In genomic region chr19:18278521-18279265, GRCh38 we compare ENCODE assay signal across 6 cellular contexts. TPM values are rescaled to one million over a fixed set of nuclear protein-coding genes. Genes with fewer than 3 reads are reported as not detected.
DNase-seq lines count a peak whose midpoint lies in the region; ATAC-seq, FAIRE-seq and TF ChIP-seq lines count a peak whose summit lies in the region.

No MANE protein-coding gene starts in this region.

- POLR2A ChIA-PET in K562 (lab: Yijun Ruan, JAX) = interaction anchor here (0.5 to 8.5 kb wide), 52 partner anchors 10 to 413 kb away, joined by 3 to 122 read pairs (median 5); partner anchors contain the start of genes GDF15, LSM4, MPV17L2 and PGPEP1

- peak overlapping the region; percentile 99 to 100 for H3K9ac ChIP-seq in K562 (ENCODE audit: insufficient read depth in 1 of 2, low read depth in 2 of 2, low read length in 2 of 2)

- DNase-seq in MV-4-11 (lab: John Stamatoyannopoulos, UW) = peak; percentile 52
- DNase-seq in K562 (ENCODE audit: extremely low read depth in 1 of 4, low spot score in 3 of 4) = peak in 2 of 4 experiments; percentile 29 to 49
- peak; percentile 64 for DNase-seq in natural killer cell
- no peak for DNase-seq in NCI-H1105 (lab: John Stamatoyannopoulos, UW)
- DNase-seq in AML-193 (lab: John Stamatoyannopoulos, UW) = no peak

- FAIRE-seq in K562 (lab: Jason Lieb, UNC) = no peak

- BruUV-seq in K562 (replicated peaks; lab: Mats Ljungman, UMichigan) = no TSS peak

- H3K9me3 Mint-ChIP-seq in natural killer cell = no peaks in the 10 kb centered on the region

- peak overlapping the region; percentile 99 for H3K4me3 Mint-ChIP-seq in natural killer cell

- peaks cover 27 to 69% of the 10 kb centered on the region in 2 experiments for H3K4me1 ChIP-seq in K562 (replicated peaks in 1 of 2; ENCODE audit: control insufficient read depth in 2 of 2, insufficient read depth in 2 of 2, low read length in 2 of 2)

- no peaks in the 10 kb centered on the region for H3K27me3 ChIP-seq in K562 (ENCODE audit: control insufficient read depth in 2 of 2, insufficient read depth in 2 of 2, low read length in 2 of 2)

- H4K20me1 ChIP-seq in K562 (replicated peaks; ENCODE audit: control insufficient read depth, insufficient read depth, low read length) = peaks cover 26% of the 10 kb centered on the region

- peaks cover 0 to 6% of the 10 kb centered on the region in 2 donors for H3K27me3 Mint-ChIP-seq in natural killer cell (ENCODE audit: low read depth in 2 of 2)

- intact Hi-C loops in K562 (cut with micrococcal nuclease) = loop anchor here (1.0 kb wide), 1 partner anchor 45 kb away; the partner anchor contains the start of gene LSM4
- intact Hi-C loops in natural killer cell (cut with micrococcal nuclease) = loop anchor here (1.0 to 5.0 kb wide), 5 partner anchors 26 to 139 kb away; partner anchors contain the start of genes LSM4, MPV17L2 and SSBP4

- peaks cover 24 to 48% of the 10 kb centered on the region in 2 donors for H3K4me1 Mint-ChIP-seq in natural killer cell

- H3K9me3 ChIP-seq in K562 (replicated peaks; ENCODE audit: control insufficient read depth, insufficient read depth, low read depth, low read length) = no peaks in the 10 kb centered on the region

- CTCF ChIA-PET in K562 (lab: Yijun Ruan, JAX; ENCODE audit: low intra/inter-chr PET ratio) = interaction anchor here (0.6 to 2.2 kb wide), 4 partner anchors 25 to 79 kb away, joined by 3 to 11 read pairs (median 5); no protein-coding TSS in a partner anchor

- no peak for ATAC-seq in K562
- no peak for ATAC-seq in natural killer cell
- ATAC-seq in GM21786 (IDR thresholded peaks at IDR 0.05; ENCODE audit: unreplicated experiment) = no peak

- H3K27ac Mint-ChIP-seq in natural killer cell = peak overlapping the region; percentile 97 to 99

- peak overlapping the region; percentile 99 for H3K27ac ChIP-seq in K562 (ENCODE audit: extremely low read depth, low read depth, low read length)

- WGBS in K562 (ENCODE audit: insufficient coverage, low coverage, missing lambda C conversion rate) = 42% methylated on average over 10 of the region's 10 CpGs

- peak; percentile 32 for TF ChIP-seq POLR2A in K562 (conservative IDR thresholded peaks at IDR 0.05)

- H2AFZ ChIP-seq in K562 (ENCODE audit: low read depth, low read length) = no peak overlapping the region

- TF ChIP-seq RAD21 in K562 (CRISPR knock-in tag; conservative IDR thresholded peaks at IDR 0.05 in 1 of 2, IDR thresholded peaks at IDR 0.05 in 1 of 2) = peak in 1 of 2 experiments; percentile 36; a peak in 2 of 4 replicates

- H3K4me2 ChIP-seq in K562 (ENCODE audit: insufficient read depth, low read length) = peak overlapping the region; percentile 99

- peaks cover 47% of the 10 kb centered on the region for H3K79me2 ChIP-seq in K562 (ENCODE audit: control insufficient read depth, insufficient read depth, low read length)

- peak overlapping the region; percentile 100 for H3K4me3 ChIP-seq in K562

- TF ChIP-seq CTCF in K562 (IDR thresholded peaks at IDR 0.05 in 2 of 3, conservative IDR thresholded peaks at IDR 0.05 in 1 of 3; ENCODE audit: insufficient read depth in 2 of 3, low read depth in 1 of 3, low read length in 3 of 3) (peak; percentile 41 to 57 (median 53)), natural killer cell (IDR thresholded peaks at IDR 0.05) (peak; percentile 24)

- in situ Hi-C loops in K562 (cut with MboI) = loop anchor here (5.0 kb wide), 1 partner anchor 44 kb away; the partner anchor contains the start of gene LSM4

- peaks cover 15% of the 10 kb centered on the region for H3K9me1 ChIP-seq in K562 (ENCODE audit: control insufficient read depth, insufficient read depth, low read length)

- H3K36me3 ChIP-seq in K562 (ENCODE audit: control insufficient read depth, insufficient read depth, low read length) = peaks cover 21% of the 10 kb centered on the region

- peaks cover 12% of the 10 kb centered on the region for H3K36me3 Mint-ChIP-seq in natural killer cell

- TF ChIP-seq EP300 in K562 (IDR thresholded peaks at IDR 0.05; ENCODE audit: low read length) = no peak

RNA-seq across cellular contexts. Expression of gene JUND, which starts 2.7 kb away (rescaled TPM):
- 31.7 and 143 TPM in 2 replicates for total RNA-seq in K562 (2011; cell fraction: chromatin; rRNA removed; ENCODE audit: low replicate concordance)
- 201 and 240 TPM in 2 replicates for total RNA-seq in K562 (2011; cell fraction: nucleolus; rRNA removed)
- total RNA-seq in K562 (2011; cell fraction: nucleoplasm; rRNA removed) = 97.7 and 104 TPM in 2 replicates
- total RNA-seq in K562 (2014; rRNA removed) (279 and 297 TPM in 2 replicates), K562 (2014; rRNA removed; fragmentation: Illumina TruSeq; extraction: Trizol) (17.4 and 22.6 TPM in 2 replicates), K562 (2015; rRNA removed; fragmentation: Illumina TruSeq; extraction: Trizol) (33.1 and 33.7 TPM in 2 replicates), K562 (2021) (245 and 286 TPM in 2 replicates), natural killer cell (1,000 to 10,000 TPM; 1,182 to 2,122 (median 1,520) TPM)
- polyA plus RNA-seq in K562 (2011; rRNA removed) (74.2 and 83.0 TPM in 2 replicates), K562 (2014; fragmentation: Illumina TruSeq; extraction: Trizol) (42.3 and 63.5 TPM in 2 replicates), K562 (2014; fragmentation: Nextera tagmentation; extraction: Ambion mirVana) (10 to 100 TPM in 1 of 2 experiments, 1 to 10 TPM in 1; 6.4 to 11.8 TPM), K562 (2014; rRNA removed) (210 and 216 TPM in 2 replicates)
- 93.8 and 405 TPM in 2 replicates for polyA plus RNA-seq in K562 (2011; cell fraction: cytosol; rRNA removed)
- 78.6 and 150 TPM in 2 replicates for polyA plus RNA-seq in K562 (2011; cell fraction: nucleus; rRNA removed)
- 73.8 and 111 TPM in 2 replicates for polyA plus RNA-seq in K562 (2012)
- polyA minus RNA-seq in K562 (2011; rRNA and poly(A)+ RNA removed) = 27.0 and 65.5 TPM in 2 replicates
- 243 and 277 TPM in 2 replicates for polyA minus RNA-seq in K562 (2011; cell fraction: cytosol; rRNA and poly(A)+ RNA removed)
- polyA minus RNA-seq in K562 (2011; cell fraction: nucleus; rRNA and poly(A)+ RNA removed) = 89.5 and 108 TPM in 2 replicates

RNA-seq across cellular contexts. Expression of gene IQCN, which starts 4.4 kb away (rescaled TPM):
- 0.35 and 0.67 TPM in 2 replicates for total RNA-seq in K562 (2011; cell fraction: chromatin; rRNA removed; ENCODE audit: low replicate concordance)
- 0.17 and 0.39 TPM in 2 replicates for total RNA-seq in K562 (2011; cell fraction: nucleolus; rRNA removed)
- 0.29 and 0.38 TPM in 2 replicates for total RNA-seq in K562 (2011; cell fraction: nucleoplasm; rRNA removed)
- total RNA-seq in K562 (2014; rRNA removed) (0.04 and 0.05 TPM in 2 replicates), K562 (2014; rRNA removed; fragmentation: Illumina TruSeq; extraction: Trizol) (0.04 TPM in 1 of 2 replicates, not detected in the other), K562 (2015; rRNA removed; fragmentation: Illumina TruSeq; extraction: Trizol) (0.04 and 0.07 TPM in 2 replicates), K562 (2021) (0.07 and 0.16 TPM in 2 replicates), natural killer cell (10 to 100 TPM; 13.7 to 19.4 (median 15.6) TPM)
- polyA plus RNA-seq in K562 (2011; rRNA removed) (0.01 and 0.03 TPM in 2 replicates), K562 (2014; fragmentation: Illumina TruSeq; extraction: Trizol) (0.01 and 0.03 TPM in 2 replicates), K562 (2014; fragmentation: Nextera tagmentation; extraction: Ambion mirVana) (not detected), K562 (2014; rRNA removed) (not detected in 2 replicates)
- polyA plus RNA-seq in K562 (2011; cell fraction: cytosol; rRNA removed) = 0.01 TPM in 1 of 2 replicates, not detected in the other
- polyA plus RNA-seq in K562 (2011; cell fraction: nucleus; rRNA removed) = 0.06 and 0.33 TPM in 2 replicates
- polyA plus RNA-seq in K562 (2012) = 0.05 and 0.35 TPM in 2 replicates
- polyA minus RNA-seq in K562 (2011; rRNA and poly(A)+ RNA removed) = 0.21 TPM in 1 of 2 replicates, not detected in the other
- not detected in 2 replicates for polyA minus RNA-seq in K562 (2011; cell fraction: cytosol; rRNA and poly(A)+ RNA removed)
- polyA minus RNA-seq in K562 (2011; cell fraction: nucleus; rRNA and poly(A)+ RNA removed) = 0.22 and 0.27 TPM in 2 replicates

RNA-seq across cellular contexts. Expression of gene LSM4, which starts 44.2 kb away (rescaled TPM):
- 34.5 and 96.0 TPM in 2 replicates for total RNA-seq in K562 (2011; cell fraction: chromatin; rRNA removed; ENCODE audit: low replicate concordance)
- total RNA-seq in K562 (2011; cell fraction: nucleolus; rRNA removed) = 110 and 120 TPM in 2 replicates
- 70.1 and 74.1 TPM in 2 replicates for total RNA-seq in K562 (2011; cell fraction: nucleoplasm; rRNA removed)
- 763 and 822 TPM in 2 replicates for total RNA-seq in K562 (2014; rRNA removed)
- total RNA-seq in K562 (2014; rRNA removed; fragmentation: Illumina TruSeq; extraction: Trizol) = 202 and 208 TPM in 2 replicates
- total RNA-seq in K562 (2015; rRNA removed; fragmentation: Illumina TruSeq; extraction: Trizol) = 273 and 275 TPM in 2 replicates
- 362 and 385 TPM in 2 replicates for total RNA-seq in K562 (2021)
- polyA plus RNA-seq in K562 (2011; rRNA removed) = 188 and 201 TPM in 2 replicates
- polyA plus RNA-seq in K562 (2011; cell fraction: cytosol; rRNA removed) = 294 and 432 TPM in 2 replicates
- 206 and 249 TPM in 2 replicates for polyA plus RNA-seq in K562 (2011; cell fraction: nucleus; rRNA removed)
- polyA plus RNA-seq in K562 (2012) = 245 and 279 TPM in 2 replicates
- 126 and 203 TPM in 2 replicates for polyA plus RNA-seq in K562 (2014; fragmentation: Illumina TruSeq; extraction: Trizol)
- 10 to 100 TPM; 11.9 to 29.7 TPM for polyA plus RNA-seq in K562 (2014; fragmentation: Nextera tagmentation; extraction: Ambion mirVana)
- polyA plus RNA-seq in K562 (2014; rRNA removed) = 674 and 746 TPM in 2 replicates
- polyA minus RNA-seq in K562 (2011; rRNA and poly(A)+ RNA removed) = 38.4 and 39.9 TPM in 2 replicates
- polyA minus RNA-seq in K562 (2011; cell fraction: cytosol; rRNA and poly(A)+ RNA removed) = 64.5 and 67.5 TPM in 2 replicates
- polyA minus RNA-seq in K562 (2011; cell fraction: nucleus; rRNA and poly(A)+ RNA removed) = 48.1 and 57.9 TPM in 2 replicates
- total RNA-seq in natural killer cell = 10 to 100 TPM; 42.4 to 60.8 (median 44.8) TPM

RNA-seq across cellular contexts. Expression of gene PDE4C, which starts 52.5 kb away (rescaled TPM):
- total RNA-seq in K562 (2011; cell fraction: chromatin; rRNA removed; ENCODE audit: low replicate concordance) = 1.9 and 5.1 TPM in 2 replicates
- total RNA-seq in K562 (2011; cell fraction: nucleolus; rRNA removed) = 2.2 and 3.0 TPM in 2 replicates
- total RNA-seq in K562 (2011; cell fraction: nucleoplasm; rRNA removed) = 1.3 and 1.6 TPM in 2 replicates
- total RNA-seq in K562 (2014; rRNA removed) (0.16 and 0.91 TPM in 2 replicates), K562 (2014; rRNA removed; fragmentation: Illumina TruSeq; extraction: Trizol) (0.11 and 0.29 TPM in 2 replicates), K562 (2015; rRNA removed; fragmentation: Illumina TruSeq; extraction: Trizol) (not detected in 2 replicates), K562 (2021) (0.29 and 0.45 TPM in 2 replicates), natural killer cell (not detected)
- polyA plus RNA-seq in K562 (2011; rRNA removed) (0.60 and 0.81 TPM in 2 replicates), K562 (2014; fragmentation: Illumina TruSeq; extraction: Trizol) (0.06 and 0.24 TPM in 2 replicates), K562 (2014; fragmentation: Nextera tagmentation; extraction: Ambion mirVana) (under 1 TPM; 0.04 to 0.08 TPM), K562 (2014; rRNA removed) (0.81 and 0.89 TPM in 2 replicates)
- 0.83 and 0.88 TPM in 2 replicates for polyA plus RNA-seq in K562 (2011; cell fraction: cytosol; rRNA removed)
- 4.1 and 6.8 TPM in 2 replicates for polyA plus RNA-seq in K562 (2011; cell fraction: nucleus; rRNA removed)
- 0.17 and 0.22 TPM in 2 replicates for polyA plus RNA-seq in K562 (2012)
- 0.18 TPM in 1 of 2 replicates, not detected in the other for polyA minus RNA-seq in K562 (2011; rRNA and poly(A)+ RNA removed)
- 0.86 TPM in 1 of 2 replicates, not detected in the other for polyA minus RNA-seq in K562 (2011; cell fraction: cytosol; rRNA and poly(A)+ RNA removed)
- polyA minus RNA-seq in K562 (2011; cell fraction: nucleus; rRNA and poly(A)+ RNA removed) = 1.1 and 1.8 TPM in 2 replicates

Comparison
In these comparisons a context has a peak if more than half of its experiments do, and no peak if none do; other contexts are left out.
1. DNase-seq: peak in MV-4-11 (single experiment) and natural killer cell (single experiment); none in NCI-H1105 (single experiment) and AML-193 (0 of 2).
2. RNA of gene IQCN, which starts 4.4 kb away (total RNA-seq): 13.7 to 19.4 TPM in natural killer cell; 0.04 to 0.67 TPM in K562; every median in the first group is over 4 times any median in the second.